Comparison of ENCODE assay signal across 19 cellular contexts in genomic region chr12:79993106-79993862, GRCh38. TPM values are rescaled to one million over a fixed set of nuclear protein-coding genes. Genes with fewer than 3 reads are reported as not detected.
DNase-seq lines count a peak whose midpoint lies in the region; ATAC-seq, FAIRE-seq and TF ChIP-seq lines count a peak whose summit lies in the region.
"Had no signal": no experiment of that assay in that cellular context is flagged by ENCODE, and none has a peak within 500 bp of the region (broad histone marks: within the 10 kb centered on the region; RNA-seq: fewer than 3 reads in every experiment).

No MANE protein-coding gene starts in this region.

- H3K36me3 ChIP-seq in GM23338 (ENCODE audit: insufficient read depth) (no peaks in the 10 kb centered on the region), IMR-90 (ENCODE audit: control insufficient read depth, insufficient read depth, low read length) (no peaks in the 10 kb centered on the region), H1 (ENCODE audit: control insufficient read depth in 2 of 4, insufficient read depth in 4 of 4, low read length in 3 of 4) (no peaks in the 10 kb centered on the region)
- H3K36me3 ChIP-seq: BLaER1 had no signal

- H2BK20ac ChIP-seq in IMR-90 (ENCODE audit: low read depth, low read length) (no peak overlapping the region), H1 (ENCODE audit: low read length) (no peak overlapping the region)

- H3K9me2 ChIP-seq in GM23338 (ENCODE audit: insufficient read depth): no peaks in the 10 kb centered on the region

- dilution Hi-C loops in IMR-90 (cut with HindIII; ENCODE audit: low sequenced_read_pairs, unreplicated experiment): no loop called here

- no peaks in the 10 kb centered on the region; the same call in 1 of the 2 replicates for H3K23me2 ChIP-seq in H1 (ENCODE audit: low read depth, low read length)

- H3K27me3 Mint-ChIP-seq in GM23338 (ENCODE audit: insufficient read depth, low read depth, poor library complexity): peaks cover 7% of the 10 kb centered on the region

- no peak for FAIRE-seq in H1 (lab: Jason Lieb, UNC)
- FAIRE-seq: G401.6, GM12878, GM19239 had no signal

- TF ChIP-seq RAD21 in IMR-90 (IDR thresholded peaks at IDR 0.05; ENCODE audit: low read length) (no peak), H1 (IDR thresholded peaks at IDR 0.05 in 1 of 2, conservative IDR thresholded peaks at IDR 0.05 in 1 of 2; ENCODE audit: low read depth in 2 of 2, low read length in 2 of 2) (no peak)

- H2BK12ac ChIP-seq in H1 (ENCODE audit: low read depth, low read length): no peak overlapping the region

- ATAC-seq in GM23338: no peak; the same call in 2 of the 3 replicates
- no peak for ATAC-seq in IMR-90 (ENCODE audit: low read depth)
- ATAC-seq: CD8-positive, alpha-beta T cell; GM12878; HCT116 had no signal

- POLR2A ChIA-PET in IMR-90 (lab: Charles Lee; ENCODE audit: unreplicated experiment): interaction anchor here (0.6 kb wide), 1 partner anchor 24 kb away, joined by 3 read pairs; no protein-coding TSS in a partner anchor
- POLR2A ChIA-PET in H1 (lab: Charles Lee; ENCODE audit: partially characterized antibody): interaction anchor here (2.1 kb wide), 1 partner anchor 8 kb away, joined by 6 read pairs; no protein-coding TSS in a partner anchor

- peak overlapping the region; percentile 52 for H2AFZ ChIP-seq in GM23338
- H2AFZ ChIP-seq in IMR-90 (replicated peaks; ENCODE audit: low read length, poor library complexity): no peak overlapping the region
- H2AFZ ChIP-seq in H1 (ENCODE audit: low read length): peak overlapping the region; percentile 85; the same call in 1 of the 2 replicates

- H2BK5ac ChIP-seq in IMR-90 (ENCODE audit: low read depth, low read length, poor library complexity, severe bottlenecking) (no peak overlapping the region), H1 (ENCODE audit: low read depth, low read length) (no peak overlapping the region)

- no peaks in the 10 kb centered on the region for H3F3A ChIP-seq in GM23338 (replicated peaks; ENCODE audit: low read depth)

- H4K8ac ChIP-seq in IMR-90 (ENCODE audit: low read depth in 2 of 2, low read length in 2 of 2): no peak overlapping the region
- H4K8ac ChIP-seq in H1 (ENCODE audit: extremely low read depth, insufficient read depth, low read length): no peak overlapping the region

- in situ Hi-C loops in IMR-90 (cut with MboI; ENCODE audit: low sequenced_read_pairs): no loop called here

- H2BK120ac ChIP-seq in IMR-90 (ENCODE audit: low read depth, low read length): no peak overlapping the region
- no peak overlapping the region for H2BK120ac ChIP-seq in H1 (replicated peaks; ENCODE audit: low read depth, low read length)

- H3K79me1 ChIP-seq in IMR-90 (ENCODE audit: low read depth in 1 of 2, low read length in 2 of 2): no peaks in the 10 kb centered on the region
- no peaks in the 10 kb centered on the region for H3K79me1 ChIP-seq in H1 (ENCODE audit: low read depth, low read length)

- DNase-seq in GM23338 (ENCODE audit: low spot score): no peak
- no peak for DNase-seq in IMR-90
- DNase-seq in H1 (ENCODE audit: low read depth in 1 of 2, low spot score in 2 of 2): no peak
- no peak for DNase-seq in SW 1271 (lab: John Stamatoyannopoulos, UW)
- DNase-seq in NCI-H1092 treated with DMSO at 0.1 percent for 48 hours (lab: John Stamatoyannopoulos, UW): no peak
- DNase-seq in foreskin fibroblast: no peak
- DNase-seq: Caco-2; CD4-positive, CD25-positive, alpha-beta regulatory T cell; CD8-positive, alpha-beta T cell; DMS153; DND-41; GOT3; H7 had no signal

- H3K27ac Mint-ChIP-seq in GM23338: no peak overlapping the region
- H3K27ac Mint-ChIP-seq: CD4-positive, CD25-positive, alpha-beta regulatory T cell; CD8-positive, alpha-beta T cell had no signal

- TF ChIP-seq EP300 in H1 (IDR thresholded peaks at IDR 0.05; ENCODE audit: borderline replicate concordance in 1 of 2, low read depth in 2 of 2, low read length in 2 of 2): no peak

- H3K4me2 ChIP-seq in GM23338 (no peak overlapping the region), IMR-90 (ENCODE audit: low read depth, low read length) (no peak overlapping the region), H1 (ENCODE audit: insufficient read depth in 1 of 2, low read depth in 2 of 2, low read length in 2 of 2) (no peak overlapping the region)
- H3K4me2 ChIP-seq: BLaER1 had no signal

- H3K23ac ChIP-seq in IMR-90 (ENCODE audit: low read depth, low read length) (no peak overlapping the region), H1 (ENCODE audit: insufficient read length) (no peak overlapping the region)

- H3K27ac ChIP-seq in GM23338 (ENCODE audit: low read depth) (no peak overlapping the region), IMR-90 (ENCODE audit: insufficient read depth, low read length) (no peak overlapping the region), H1 (ENCODE audit: low read depth, low read length) (no peak overlapping the region)
- H3K27ac ChIP-seq: BLaER1, C4-2B had no signal

- WGBS in IMR-90 (ENCODE audit: extremely low coverage in 2 of 2, insufficient read length in 1 of 2), 2 experiments: 98% methylated on average over 20 of the region's 43 CpGs; no CpG with 5 or more reads in 1 of the 2 experiments
- 88% methylated on average over 30 of the region's 43 CpGs; no CpG with 5 or more reads in 1 of the 2 experiments for WGBS in H1 (ENCODE audit: extremely low coverage in 1 of 2, insufficient coverage in 1 of 2, insufficient read length in 1 of 2, insufficient replicate concordance in 2 of 2, low coverage in 1 of 2, low lambda C conversion rate in 2 of 2, missing lambda C conversion rate in 1 of 2), 2 experiments

- no peaks in the 10 kb centered on the region for H3K9me1 ChIP-seq in IMR-90 (ENCODE audit: insufficient read depth, low read length)

- H3K9me3 Mint-ChIP-seq in GM23338: peaks cover 4% of the 10 kb centered on the region; the same call in 2 of the 3 replicates
- H3K9me3 Mint-ChIP-seq: CD8-positive, alpha-beta T cell had no signal

- H3K4me1 ChIP-seq in GM23338 (ENCODE audit: insufficient read depth): no peaks in the 10 kb centered on the region
- no peaks in the 10 kb centered on the region for H3K4me1 ChIP-seq in IMR-90 (ENCODE audit: control insufficient read depth, insufficient read depth, low read length)
- no peaks in the 10 kb centered on the region for H3K4me1 ChIP-seq in H1 (replicated peaks in 1 of 4; ENCODE audit: control insufficient read depth in 3 of 4, insufficient read depth in 4 of 4, low read length in 3 of 4)
- H3K4me1 ChIP-seq: Caco-2 had no signal

- TF ChIP-seq POLR2A in IMR-90 (IDR thresholded peaks at IDR 0.05; ENCODE audit: low read depth, low read length) (no peak), H1 (IDR thresholded peaks at IDR 0.05; ENCODE audit: control extremely low read depth in 1 of 2, low read depth in 2 of 2, low read length in 2 of 2) (no peak)

- H3K36me3 Mint-ChIP-seq in GM23338 (ENCODE audit: low read depth): peaks cover 3% of the 10 kb centered on the region; the same call in 1 of the 3 replicates
- H3K36me3 Mint-ChIP-seq: CD4-positive, CD25-positive, alpha-beta regulatory T cell; CD8-positive, alpha-beta T cell had no signal

- H3K4me1 Mint-ChIP-seq in GM23338: no peaks in the 10 kb centered on the region; the same call in 2 of the 3 replicates
- H3K4me1 Mint-ChIP-seq: CD4-positive, CD25-positive, alpha-beta regulatory T cell had no signal

- H4K20me1 ChIP-seq in GM23338 (replicated peaks; ENCODE audit: insufficient read depth): no peaks in the 10 kb centered on the region
- no peaks in the 10 kb centered on the region for H4K20me1 ChIP-seq in IMR-90 (ENCODE audit: insufficient read depth, low read length)
- H4K20me1 ChIP-seq in H1 (replicated peaks in 1 of 2; ENCODE audit: control insufficient read depth in 1 of 2, insufficient read depth in 2 of 2, low read length in 2 of 2): no peaks in the 10 kb centered on the region
- H4K20me1 ChIP-seq: BLaER1 had no signal

- H3K14ac ChIP-seq in IMR-90 (replicated peaks; ENCODE audit: low read depth, low read length): no peak overlapping the region
- H3K14ac ChIP-seq in H1 (ENCODE audit: insufficient read length): no peak overlapping the region

- H4K91ac ChIP-seq in IMR-90 (ENCODE audit: insufficient read depth, low read depth, low read length): no peak overlapping the region
- no peak overlapping the region for H4K91ac ChIP-seq in H1 (replicated peaks; ENCODE audit: insufficient read length, low read length)

- H3K27me3 ChIP-seq in GM23338 (ENCODE audit: insufficient read depth) (no peaks in the 10 kb centered on the region), IMR-90 (ENCODE audit: control insufficient read depth, insufficient read depth, low read length) (no peaks in the 10 kb centered on the region), H1 (replicated peaks in 1 of 4; ENCODE audit: control insufficient read depth in 3 of 4, extremely low read depth in 1 of 4, insufficient read depth in 3 of 4, low read length in 3 of 4) (no peaks in the 10 kb centered on the region; a peak in 1 of 7 replicates)
- H3K27me3 ChIP-seq: BLaER1 had no signal

- H3K56ac ChIP-seq in IMR-90 (ENCODE audit: extremely low read depth, insufficient read depth, low read length) (no peak overlapping the region), H1 (replicated peaks; ENCODE audit: insufficient read length, low read depth, low read length) (no peak overlapping the region)

- H3K4ac ChIP-seq in IMR-90 (ENCODE audit: low read depth, low read length) (no peak overlapping the region), H1 (replicated peaks; ENCODE audit: insufficient read length, low read depth, low read length) (no peak overlapping the region)

- H2BK15ac ChIP-seq in IMR-90 (ENCODE audit: low read depth, low read length) (no peak overlapping the region), H1 (ENCODE audit: low read length) (no peak overlapping the region)

- no peak overlapping the region for H3K4me3 Mint-ChIP-seq in GM23338
- H3K4me3 Mint-ChIP-seq: CD4-positive, CD25-positive, alpha-beta regulatory T cell; CD8-positive, alpha-beta T cell had no signal

- no peak overlapping the region for H4K5ac ChIP-seq in IMR-90 (ENCODE audit: low read depth, low read length)
- no peak overlapping the region for H4K5ac ChIP-seq in H1 (ENCODE audit: insufficient read length, low read depth, low read length)

- intact Hi-C loops in IMR-90 (cut with micrococcal nuclease): no loop called here

- H2AK9ac ChIP-seq in IMR-90 (replicated peaks; ENCODE audit: low read depth, low read length, poor library complexity): no peak overlapping the region

- H3K79me2 ChIP-seq in GM23338 (replicated peaks; ENCODE audit: insufficient read depth) (no peaks in the 10 kb centered on the region), H1 (ENCODE audit: control insufficient read depth in 1 of 2, insufficient read depth in 2 of 2, low read length in 2 of 2) (no peaks in the 10 kb centered on the region)

- H3K18ac ChIP-seq in IMR-90 (ENCODE audit: low read depth, low read length): no peak overlapping the region
- H3K18ac ChIP-seq in H1 (ENCODE audit: extremely low read depth, low read length): no peak overlapping the region

- H2AK5ac ChIP-seq in IMR-90 (ENCODE audit: low read depth, low read length) (peak overlapping the region; percentile 2; the same call in 1 of the 2 replicates), H1 (ENCODE audit: low read depth, low read length) (no peak overlapping the region)

- H3K9me3 ChIP-seq in IMR-90 (ENCODE audit: control insufficient read depth, insufficient read depth, low read length) (no peaks in the 10 kb centered on the region), H1 (ENCODE audit: insufficient read depth in 2 of 2, low read depth in 1 of 2, low read length in 1 of 2) (no peaks in the 10 kb centered on the region)
- H3K9me3 ChIP-seq: BLaER1, Caco-2 had no signal

- CTCF ChIA-PET in IMR-90 (lab: Yijun Ruan, JAX): no interaction called here
- CTCF ChIA-PET in H1 (lab: Charles Lee; ENCODE audit: partially characterized antibody): interaction anchor here (0.8 to 2.4 kb wide), 4 partner anchors 10 to 269 kb away, joined by 3 to 5 read pairs (median 4); no protein-coding TSS in a partner anchor

- TF ChIP-seq CTCF in GM23338 (conservative IDR thresholded peaks at IDR 0.05; ENCODE audit: low read depth in 2 of 2) (no peak), IMR-90 (conservative IDR thresholded peaks at IDR 0.05; ENCODE audit: low read depth, low read length) (no peak), H1 (IDR thresholded peaks at IDR 0.05; ENCODE audit: control extremely low read depth in 1 of 3, insufficient read depth in 1 of 3, low read depth in 1 of 3, low read length in 3 of 3) (no peak), foreskin fibroblast (IDR thresholded peaks at IDR 0.05; ENCODE audit: low read depth, low read length) (no peak)

- H3K9ac ChIP-seq in IMR-90 (ENCODE audit: low read depth, low read length) (no peak overlapping the region), H1 (replicated peaks in 1 of 4; ENCODE audit: extremely low read depth in 1 of 4, low read depth in 3 of 4, low read length in 3 of 4) (no peak overlapping the region)
- H3K9ac ChIP-seq: BLaER1 had no signal

- no TSS peak for BruUV-seq in IMR-90 (replicated peaks; lab: Mats Ljungman, UMichigan)

- no peak overlapping the region for H3K4me3 ChIP-seq in GM23338
- H3K4me3 ChIP-seq in IMR-90 (ENCODE audit: insufficient read depth, low read depth, low read length): no peak overlapping the region
- no peak overlapping the region for H3K4me3 ChIP-seq in H1 (ENCODE audit: extremely low read depth in 1 of 4, insufficient read depth in 2 of 4, low read depth in 3 of 4, low read length in 4 of 4)
- no peak overlapping the region for H3K4me3 ChIP-seq in foreskin fibroblast (ENCODE audit: low read depth in 1 of 2, low read length in 2 of 2)
- H3K4me3 ChIP-seq: BLaER1, GM12878 had no signal

RNA-seq across cellular contexts. Expression of gene PPP1R12A, which starts 58.4 kb away (rescaled TPM):
- total RNA-seq in GM23338 (2014; rRNA removed; shearing (Covaris generic)): 83.7 and 91.6 TPM in 2 replicates
- polyA plus RNA-seq in GM23338 (2016; fragmentation: Nextera tagmentation; extraction: Ambion mirVana): 124 and 146 TPM in 2 replicates
- total RNA-seq in IMR-90 (2012; rRNA removed): 112 and 204 TPM in 2 replicates
- polyA plus RNA-seq in IMR-90 (2012; rRNA removed): 43.8 and 47.7 TPM in 2 replicates
- polyA plus RNA-seq in IMR-90 (2012; cell fraction: cytosol; rRNA removed): 8.5 and 8.9 TPM in 2 replicates
- 23.8 and 84.0 TPM in 2 replicates for polyA plus RNA-seq in IMR-90 (2012; cell fraction: nucleus; rRNA removed; ENCODE audit: low replicate concordance)
- total RNA-seq in H1 (2021; fragmentation: NEBNext Ultra II Directional; extraction: Animal tissue kit (Norgen Biotek cat#: 25700)): 81.5 and 82.7 TPM in 2 replicates
- polyA plus RNA-seq in H1 (2011; rRNA removed): 10.2 and 14.7 TPM in 2 replicates
- 23.7 TPM for polyA plus RNA-seq in H1 (2011; cell fraction: cytosol; rRNA removed)
- polyA plus RNA-seq in H1 (2011; cell fraction: nucleus; rRNA removed): 26.0 TPM
- 53.3 to 57.3 TPM (median 56.2 TPM) in 4 replicates for polyA plus RNA-seq in H1 (2012, experiment 1 of 2)
- 2.5 TPM for polyA plus RNA-seq in H1 (2012, experiment 2 of 2)
- 229 TPM for polyA plus RNA-seq in H1 (2013, experiment 1 of 2)
- polyA plus RNA-seq in H1 (2013, experiment 2 of 2): 227 TPM
- 63.1 and 108 TPM in 2 replicates for polyA minus RNA-seq in H1 (2011; rRNA and poly(A)+ RNA removed)
- 65.2 TPM for polyA minus RNA-seq in H1 (2011; cell fraction: cytosol; rRNA and poly(A)+ RNA removed)
- polyA minus RNA-seq in H1 (2011; cell fraction: nucleus; rRNA and poly(A)+ RNA removed): 140 TPM
